In genomic region chr15:47551559-47551958, GRCh38 we compare ENCODE assay signal across 9 cellular contexts.
"Had no signal": no experiment of that assay in that cellular context is flagged by ENCODE, and none has a peak within 500 bp of the region (broad histone marks: within the 10 kb centered on the region; RNA-seq: fewer than 3 reads in every experiment).

No MANE protein-coding gene starts in this region.

- DNase-seq: GOT3, H7, HFFc6, KG1 had no signal

- H3K27ac ChIP-seq: GM23248 had no signal

- H3K4me3 ChIP-seq: GM23248, HAP-1 had no signal

- H3K4me3 Mint-ChIP-seq: HFFc6, IgD-negative memory B cell had no signal

- FAIRE-seq: HTR-8/SVneo had no signal

- H3K36me3 Mint-ChIP-seq: IgD-negative memory B cell had no signal

- H3K27ac Mint-ChIP-seq: HFFc6, IgD-negative memory B cell had no signal

- H2AFZ ChIP-seq: GM23248 had no signal

- H3K4me1 Mint-ChIP-seq: IgD-negative memory B cell had no signal

- H3K9ac ChIP-seq: GM23248 had no signal

- ATAC-seq: HCT116 had no signal

- H3K27me3 Mint-ChIP-seq: IgD-negative memory B cell had no signal

- H3K9me3 ChIP-seq: HAP-1 had no signal

- H3K9me3 Mint-ChIP-seq: HFFc6 had no signal

- H3K4me1 ChIP-seq: HAP-1 had no signal

- H3K36me3 ChIP-seq: HAP-1 had no signal
